9 cellular contexts compared by ENCODE assay signal in the genomic region with DNA sequence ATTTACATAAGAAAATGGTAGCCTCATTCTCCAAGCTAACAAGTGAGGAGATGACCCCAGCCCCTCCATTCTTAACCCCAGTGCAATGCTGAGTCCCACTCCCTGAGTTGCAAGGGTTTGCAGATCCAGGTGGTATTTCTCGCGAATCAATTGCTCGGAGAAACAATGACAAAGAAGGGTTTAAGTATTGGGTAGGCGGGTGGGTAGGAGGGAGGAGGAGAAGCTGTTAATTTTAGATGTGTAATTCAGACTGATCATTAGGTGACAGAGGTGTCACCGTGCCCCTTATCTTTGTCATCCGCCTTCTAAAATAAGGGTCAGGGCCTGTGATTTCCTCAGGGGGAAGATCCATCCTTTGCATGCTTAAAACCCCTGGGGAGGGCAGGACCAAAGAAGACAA. TPM values are rescaled to one million over a fixed set of nuclear protein-coding genes. Genes with fewer than 3 reads are reported as not detected.
"Had no signal": no experiment of that assay in that cellular context is flagged by ENCODE, and none has a peak within 500 bp of the region (broad histone marks: within the 10 kb centered on the region; RNA-seq: fewer than 3 reads in every experiment).

No MANE protein-coding gene starts in this region.

- H3K9me3 Mint-ChIP-seq: HFFc6 had no signal

- H3K4me3 ChIP-seq: GM23248, HAP-1 had no signal

- DNase-seq: GM23248, GOT3, H9, HCEC 1CT, HFFc6 had no signal

- H3K36me3 ChIP-seq: HAP-1 had no signal

- H3K27ac Mint-ChIP-seq: H9, HFFc6 had no signal

- H2AFZ ChIP-seq: GM23248 had no signal

- ATAC-seq: HCT116 had no signal

- H3K4me3 Mint-ChIP-seq: H9, HFFc6 had no signal

- H3K27ac ChIP-seq: GM23248 had no signal

RNA-seq across cellular contexts. Expression of gene SH3RF2, which starts 17.0 kb away (rescaled TPM):
- total RNA-seq: GM23248 had no signal

RNA-seq across cellular contexts. Expression of gene GRXCR2, which starts 46.6 kb away (rescaled TPM):
- total RNA-seq: GM23248, H1, H4, H9, HFFc6 had no signal
- polyA plus RNA-seq: GM23248, H1 had no signal
